Comparison of ENCODE assay signal across 8 cellular contexts in the genomic region with DNA sequence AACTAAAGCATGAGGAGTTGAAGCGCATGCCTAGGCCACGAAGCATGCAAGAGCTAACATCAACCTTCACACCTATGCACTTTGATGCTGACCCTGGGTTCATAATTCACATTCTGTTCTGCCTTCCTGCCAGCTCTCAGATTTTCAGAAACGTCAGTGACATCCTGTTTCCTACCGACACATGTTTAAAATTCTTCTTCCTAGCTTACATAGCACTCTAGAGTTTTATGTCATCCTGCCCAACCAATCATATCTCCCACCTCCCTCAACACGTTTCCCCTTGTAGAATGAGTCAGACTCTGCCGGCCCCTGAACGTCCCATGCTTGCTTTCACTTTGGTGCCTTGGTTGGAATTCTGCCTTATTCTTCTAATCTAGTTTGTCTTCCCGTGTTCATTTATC.
A peak's percentile ranks its signal among the peaks of the same experiment; 100 is the strongest.
DNase-seq lines count a peak whose midpoint lies in the region; ATAC-seq and TF ChIP-seq lines count a peak whose summit lies in the region.

No MANE protein-coding gene starts in this region.

- H3K4me1 ChIP-seq in SJSA1 (replicated peaks): peaks cover 14% of the 10 kb centered on the region
- peaks cover 19% of the 10 kb centered on the region for H3K4me1 ChIP-seq in osteoblast (ENCODE audit: insufficient read depth, low read length)

- no peaks in the 10 kb centered on the region for H4K20me1 ChIP-seq in osteoblast (ENCODE audit: insufficient read depth, low read length)

- H3K79me2 ChIP-seq in osteoblast (ENCODE audit: insufficient read depth, low read length): no peaks in the 10 kb centered on the region

- no peak overlapping the region for H3K4me3 ChIP-seq in SJSA1
- peak overlapping the region; percentile 60 for H3K4me3 ChIP-seq in osteoblast (ENCODE audit: insufficient read depth, low read length)

- ATAC-seq in GM21619 (IDR thresholded peaks at IDR 0.05; ENCODE audit: unreplicated experiment): peak; percentile 77
- no peak for ATAC-seq in HG02763 (IDR thresholded peaks at IDR 0.05; ENCODE audit: unreplicated experiment)

- H3K27ac ChIP-seq in SJSA1: peak overlapping the region; percentile 70
- H3K27ac ChIP-seq in osteoblast (ENCODE audit: low read depth, low read length): peak overlapping the region; percentile 65

- H3K27me3 ChIP-seq in SJSA1 (replicated peaks): no peaks in the 10 kb centered on the region
- no peaks in the 10 kb centered on the region for H3K27me3 ChIP-seq in osteoblast (ENCODE audit: insufficient read depth, low read length)

- H3K9me3 ChIP-seq in SJSA1 (replicated peaks) (no peaks in the 10 kb centered on the region), osteoblast (ENCODE audit: low read depth, low read length) (no peaks in the 10 kb centered on the region)

- peak; percentile 35 for DNase-seq in GDM1 (lab: John Stamatoyannopoulos, UW)
- peak; percentile 57 to 60 for DNase-seq in SJSA1 (ENCODE audit: low read depth in 1 of 2, low spot score in 2 of 2)
- peak; percentile 69 for DNase-seq in central memory CD4-positive, alpha-beta T cell
- no peak for DNase-seq in osteoblast (ENCODE audit: insufficient read length, low spot score, missing footprints)
- no peak for DNase-seq in NAMALWA (ENCODE audit: low spot score)
- DNase-seq in amniotic stem cell (lab: John Stamatoyannopoulos, UW): no peak

- peak overlapping the region; percentile 79 for H3K4me2 ChIP-seq in osteoblast (ENCODE audit: insufficient read depth, low read length)

- peak overlapping the region; percentile 81 for H2AFZ ChIP-seq in osteoblast (ENCODE audit: low read length)

- TF ChIP-seq CTCF in osteoblast (IDR thresholded peaks at IDR 0.05; ENCODE audit: extremely low read depth, low read depth, low read length): no peak

- H3K36me3 ChIP-seq in SJSA1 (peaks cover 6% of the 10 kb centered on the region; the same call in 1 of the 2 replicates), osteoblast (ENCODE audit: insufficient read depth, low read length) (no peaks in the 10 kb centered on the region)

Comparison
In these comparisons a context has a peak if more than half of its experiments do, and no peak if none do; other contexts are left out.
1. DNase-seq: peak in GDM1 (single experiment), SJSA1 (2 of 2) and central memory CD4-positive, alpha-beta T cell (single experiment); none in osteoblast (single experiment), NAMALWA (single experiment) and amniotic stem cell (single experiment).